ENCODE assay signal across 10 cellular contexts in the genomic region with DNA sequence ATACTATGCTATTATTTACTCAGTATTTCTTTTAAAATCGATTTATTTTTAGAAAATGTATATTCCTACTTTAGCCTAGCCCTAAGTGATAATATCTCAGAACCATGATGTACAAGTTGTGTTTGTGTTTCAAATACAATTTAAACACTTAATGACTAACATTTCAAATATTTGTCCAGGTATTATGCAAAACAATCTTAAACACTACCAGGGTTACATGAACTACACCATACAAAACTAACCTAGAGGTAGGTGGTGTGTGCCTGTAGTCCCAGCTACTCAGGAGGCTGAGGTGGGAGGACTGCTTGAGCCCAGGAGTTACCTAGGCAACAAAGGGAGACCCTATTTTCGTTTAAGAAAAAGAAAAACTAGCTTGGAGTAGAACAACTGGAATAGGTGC.
"Had no signal": no experiment of that assay in that cellular context is flagged by ENCODE, and none has a peak within 500 bp of the region (broad histone marks: within the 10 kb centered on the region; RNA-seq: fewer than 3 reads in every experiment).

No MANE protein-coding gene starts in this region.

- H3K27ac ChIP-seq: GM23248, HL-60, KMS-11 had no signal

- DNase-seq: GM23248, GOT3, H7, HFFc6, KBM-7 had no signal

- FAIRE-seq: HepG2 had no signal

- H3K36me3 ChIP-seq: HAP-1 had no signal

- ATAC-seq: HCT116, HepG2 had no signal

- H3K4me3 ChIP-seq: GM23248, HAP-1 had no signal
